ENCODE assay signal across 12 cellular contexts in genomic region chr3:41900265-41900664, GRCh38.
DNase-seq lines count a peak whose midpoint lies in the region; ATAC-seq and TF ChIP-seq lines count a peak whose summit lies in the region.
"Had no signal": no experiment of that assay in that cellular context is flagged by ENCODE, and none has a peak within 500 bp of the region (broad histone marks: within the 10 kb centered on the region; RNA-seq: fewer than 3 reads in every experiment).

No MANE protein-coding gene starts in this region.

- no peaks in the 10 kb centered on the region for H3K36me3 ChIP-seq in PC-9 (ENCODE audit: low read depth)
- H3K36me3 ChIP-seq: right lobe of liver had no signal

- POLR2A ChIA-PET in PC-9 (lab: Charles Lee; ENCODE audit: unreplicated experiment) = interaction anchor here (0.6 kb wide), 1 partner anchor 121 kb away, joined by 10 read pairs; no protein-coding TSS in a partner anchor

- ATAC-seq in HG03045 (IDR thresholded peaks at IDR 0.05; ENCODE audit: unreplicated experiment) (no peak), HG02884 (IDR thresholded peaks at IDR 0.05; ENCODE audit: unreplicated experiment) (no peak)
- ATAC-seq: right lobe of liver had no signal

- intact Hi-C loops in PC-9 (cut with micrococcal nuclease; ENCODE audit: unreplicated experiment) = no loop called here

- H3K4me2 ChIP-seq in PC-9 = no peak overlapping the region

- no peak overlapping the region for H2AFZ ChIP-seq in PC-9

- CTCF ChIA-PET in PC-9 (lab: Charles Lee) = interaction anchor here (1.6 kb wide), 1 partner anchor 199 kb away, joined by 7 read pairs; no protein-coding TSS in a partner anchor

- H3K4me3 ChIP-seq in PC-9 (no peak overlapping the region), fibroblast of mammary gland (ENCODE audit: control insufficient read depth, low read depth, low read length) (no peak overlapping the region), retinal pigment epithelial cell (ENCODE audit: low read length) (no peak overlapping the region), coronary artery (no peak overlapping the region)
- H3K4me3 ChIP-seq: right lobe of liver, upper lobe of left lung had no signal

- H3K79me2 ChIP-seq in PC-9 (ENCODE audit: low read depth) = no peaks in the 10 kb centered on the region

- H4K20me1 ChIP-seq in PC-9 (ENCODE audit: insufficient read depth) = no peaks in the 10 kb centered on the region

- H3K9me3 ChIP-seq in PC-9 (ENCODE audit: insufficient read depth, low read depth) = no peaks in the 10 kb centered on the region
- H3K9me3 ChIP-seq: right lobe of liver, upper lobe of left lung had no signal

- DNase-seq in NOMO-1 treated with DMSO at 0.1 percent for 48 hours (lab: John Stamatoyannopoulos, UW; ENCODE audit: unreplicated experiment) (peak; percentile 44), NOMO-1 treated with dmso at 0.1 percent for 144 hours (lab: John Stamatoyannopoulos, UW; ENCODE audit: unreplicated experiment) (no peak), PC-9 (peak; percentile 24 to 47), fibroblast of mammary gland (ENCODE audit: low read depth) (peak; percentile 15), retinal pigment epithelial cell (ENCODE audit: low read depth) (peak; percentile 52), coronary artery (ENCODE audit: low spot score) (no peak)
- DNase-seq: GDM1, NCI-H510A treated with DMSO at 0.1 percent for 48 hours, right lobe of liver, upper lobe of left lung had no signal

- no peaks in the 10 kb centered on the region; the same call in 1 of the 2 replicates for H3F3A ChIP-seq in PC-9 (ENCODE audit: insufficient read depth, low read depth)

- 0 out of 2 replicates have a peak, but pooled peaks cover 5% of the 10 kb centered on the region for H3K4me1 ChIP-seq in PC-9 (replicated peaks; ENCODE audit: insufficient read depth)

- no peaks in the 10 kb centered on the region for H3K9me2 ChIP-seq in PC-9 (ENCODE audit: insufficient read depth)

- H3K27ac ChIP-seq in PC-9 = no peak overlapping the region
- no peak overlapping the region for H3K27ac ChIP-seq in coronary artery
- H3K27ac ChIP-seq: right lobe of liver, upper lobe of left lung had no signal

- BruUV-seq in PC-9 (replicated peaks; lab: Mats Ljungman, UMichigan) = no TSS peak

- H3K27me3 ChIP-seq in PC-9 (ENCODE audit: insufficient read depth, low read depth) = no peaks in the 10 kb centered on the region
- H3K27me3 ChIP-seq: right lobe of liver, upper lobe of left lung had no signal

- no peak for TF ChIP-seq CTCF in PC-9 (conservative IDR thresholded peaks at IDR 0.05)
- TF ChIP-seq CTCF in fibroblast of mammary gland (conservative IDR thresholded peaks at IDR 0.05; ENCODE audit: control insufficient read depth, insufficient read depth, low read depth, low read length) = no peak
- no peak for TF ChIP-seq CTCF in retinal pigment epithelial cell (conservative IDR thresholded peaks at IDR 0.05; ENCODE audit: low read depth, low read length)
- no peak for TF ChIP-seq CTCF in coronary artery (IDR thresholded peaks at IDR 0.05)

Comparison
In these comparisons a context has a peak if more than half of its experiments do, and no peak if none do; other contexts are left out.
1. DNase-seq: peak in NOMO-1 treated with DMSO at 0.1 percent for 48 hours (single experiment), PC-9 (2 of 2), fibroblast of mammary gland (single experiment) and retinal pigment epithelial cell (single experiment); none in NOMO-1 treated with dmso at 0.1 percent for 144 hours (single experiment) and coronary artery (single experiment).